7 cellular contexts compared by ENCODE assay signal in the genomic region with DNA sequence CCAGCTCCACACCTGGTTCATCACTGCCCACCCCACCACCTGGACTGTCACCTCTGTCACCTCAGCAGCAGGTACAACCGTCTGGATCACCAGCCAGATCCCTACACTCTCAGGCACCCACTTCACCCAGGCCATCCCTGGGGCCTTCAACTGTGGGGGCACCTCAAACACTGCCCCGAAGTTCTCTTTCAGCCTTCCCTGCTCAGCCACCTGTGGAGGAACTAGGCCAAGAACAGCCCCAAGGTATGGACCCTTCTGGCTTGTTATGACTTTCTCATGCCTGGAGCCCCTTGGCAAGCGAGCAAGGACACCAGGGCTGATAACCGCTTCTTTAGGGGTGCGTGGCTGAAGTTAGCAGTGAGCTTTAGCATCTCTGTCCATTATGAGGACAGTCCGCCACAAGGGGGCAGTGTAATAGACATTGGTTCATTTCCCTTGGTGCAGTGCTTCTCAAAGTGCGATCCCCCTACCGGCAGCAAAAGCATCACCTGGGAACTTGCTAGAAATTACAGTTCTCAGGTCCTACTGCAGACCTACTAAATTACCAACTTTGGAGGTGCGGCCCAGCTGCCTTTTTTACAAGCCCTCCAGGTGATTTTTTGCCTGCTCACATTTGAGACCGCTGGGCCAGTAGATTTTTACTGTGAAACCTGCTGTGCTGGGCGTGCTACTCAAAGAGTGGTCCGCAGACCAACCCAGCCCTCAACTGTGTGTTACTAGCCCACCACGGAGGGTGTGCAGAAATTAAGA. TPM values are rescaled to one million over a fixed set of nuclear protein-coding genes. Genes with fewer than 3 reads are reported as not detected.
DNase-seq lines count a peak whose midpoint lies in the region; ATAC-seq, FAIRE-seq and TF ChIP-seq lines count a peak whose summit lies in the region.

No MANE protein-coding gene starts in this region.

- H3K4me1 ChIP-seq in lower lobe of right lung, result peaks cover 17% of the 10 kb centered on the region

- H3K27ac ChIP-seq in lower lobe of right lung, result no peak overlapping the region

- ATAC-seq in lower lobe of right lung, result peak; percentile 94

- FAIRE-seq in GM18507 (lab: Jason Lieb, UNC), result peak; percentile 95

- H3K36me3 ChIP-seq in lower lobe of right lung, result no peaks in the 10 kb centered on the region

- H3K4me3 ChIP-seq in lower lobe of right lung, result no peak overlapping the region

- peak; percentile 73 for DNase-seq in GM18507 (ENCODE audit: extremely low spot score, insufficient read length, low read depth)
- peak; percentile 85 for DNase-seq in HK-2 (ENCODE audit: unreplicated experiment)
- peak; percentile 97 for DNase-seq in NCI-H82 (lab: John Stamatoyannopoulos, UW)
- peak; percentile 93 for DNase-seq in activated CD4-positive, alpha-beta T cell treated with anti-CD3 and anti-CD28 coated beads, Interleukin-2, amount 50 U/mL, for 1 hour
- peak; percentile 86 to 90 for DNase-seq in dermis microvascular lymphatic vessel endothelial cell (ENCODE audit: low read depth in 2 of 2)
- peak; percentile 82 for DNase-seq in lower lobe of right lung
- DNase-seq in stimulated activated CD8-positive, alpha-beta memory T cell treated with anti-CD3 and anti-CD28 coated beads, Interleukin-12 subunit alpha, Interleukin-12 subunit beta, amount 100 ng/mL, for 24 hours (ENCODE audit: extremely low read depth), result peak; percentile 80

- peak; percentile 92 for TF ChIP-seq CTCF in lower lobe of right lung (IDR thresholded peaks at IDR 0.05)

- H3K27me3 ChIP-seq in lower lobe of right lung (ENCODE audit: low read depth), result no peaks in the 10 kb centered on the region

- intact Hi-C loops in lower lobe of right lung (cut with DNase I), result no loop called here

- no peaks in the 10 kb centered on the region for H3K9me3 ChIP-seq in lower lobe of right lung

RNA-seq across cellular contexts. Expression of gene PNPLA1, which starts 32.5 kb away (rescaled TPM):
- total RNA-seq in dermis microvascular lymphatic vessel endothelial cell, result not detected in 2 replicates
- total RNA-seq in lower lobe of right lung, result 0.27 TPM

RNA-seq across cellular contexts. Expression of gene BNIP5, which starts 34.3 kb away (rescaled TPM):
- total RNA-seq in dermis microvascular lymphatic vessel endothelial cell (not detected in 2 replicates), lower lobe of right lung (not detected)
